Comparison of ENCODE assay signal across 9 cellular contexts in genomic region chr10:120979435-120980315, GRCh38.
A peak's percentile ranks its signal among the peaks of the same experiment; 100 is the strongest.
DNase-seq lines count a peak whose midpoint lies in the region; ATAC-seq, FAIRE-seq and TF ChIP-seq lines count a peak whose summit lies in the region.
"Had no signal": no experiment of that assay in that cellular context is flagged by ENCODE, and none has a peak within 500 bp of the region (broad histone marks: within the 10 kb centered on the region; RNA-seq: fewer than 3 reads in every experiment).

No MANE protein-coding gene starts in this region.

- TF ChIP-seq EP300 in A549 (IDR thresholded peaks at IDR 0.05), result no peak

- no peak for TF ChIP-seq RAD21 in A549 (conservative IDR thresholded peaks at IDR 0.05 in 1 of 2, IDR thresholded peaks at IDR 0.05 in 1 of 2)

- H3K27ac ChIP-seq in A549 (peak overlapping the region in 1 of 2 experiments; percentile 62; a peak in 2 of 6 replicates), iPS DF 6.9 (ENCODE audit: low read length) (no peak overlapping the region)
- H3K27ac ChIP-seq: VCaP had no signal

- H3K27me3 ChIP-seq in iPS DF 6.9 (ENCODE audit: control insufficient read depth, insufficient read depth, low read length), result peaks cover 6% of the 10 kb centered on the region

- 9% methylated on average over 45 of the region's 69 CpGs for WGBS in A549 (ENCODE audit: missing lambda C conversion rate)
- no CpG with 5 or more reads among the region's 69 CpGs for WGBS in iPS DF 6.9 (ENCODE audit: insufficient coverage, insufficient read length)

- POLR2A ChIA-PET in A549 (lab: Yijun Ruan, JAX), result no interaction called here

- no peak for FAIRE-seq in A549 (lab: Jason Lieb, UNC)

- CTCF ChIA-PET in A549 (lab: Yijun Ruan, JAX), result no interaction called here

- H3K4me3 Mint-ChIP-seq in activated T-cell treated with anti-CD3 and anti-CD28 coated beads, Interleukin-2, amount 50 U/mL, for 4 hours, result peak overlapping the region; percentile 46

- H3K4me1 ChIP-seq in A549 (0 out of 3 replicates have a peak, but pooled peaks cover 7% of the 10 kb centered on the region), iPS DF 6.9 (ENCODE audit: control insufficient read depth, insufficient read depth, low read length) (peaks cover 8% of the 10 kb centered on the region)

- H3K4me3 ChIP-seq in A549 (peak overlapping the region; percentile 42), iPS DF 6.9 (ENCODE audit: low read length) (peak overlapping the region; percentile 27; the same call in 1 of the 2 replicates), retinal pigment epithelial cell (ENCODE audit: low read length) (peak overlapping the region; percentile 44)

- H3K9me3 ChIP-seq in A549 (peaks cover 7% of the 10 kb centered on the region; the same call in 2 of the 3 replicates), iPS DF 6.9 (ENCODE audit: control insufficient read depth, insufficient read depth, low read length) (no peaks in the 10 kb centered on the region)

- ATAC-seq in A549, result peak; percentile 76 to 80
- peak; percentile 38 to 58 for ATAC-seq in activated T-cell treated with anti-CD3 and anti-CD28 coated beads, Interleukin-2, amount 50 U/mL, for 4 hours
- ATAC-seq in HG03108 (IDR thresholded peaks at IDR 0.05; ENCODE audit: unreplicated experiment), result no peak
- no peak for ATAC-seq in GM18498 (IDR thresholded peaks at IDR 0.05; ENCODE audit: unreplicated experiment)

- H3K9me3 Mint-ChIP-seq in activated T-cell treated with anti-CD3 and anti-CD28 coated beads, Interleukin-2, amount 50 U/mL, for 4 hours, result no peaks in the 10 kb centered on the region

- peaks cover 54% of the 10 kb centered on the region for H3K27me3 Mint-ChIP-seq in activated T-cell treated with anti-CD3 and anti-CD28 coated beads, Interleukin-2, amount 50 U/mL, for 4 hours (ENCODE audit: low read depth)

- DNase-seq in A549 (ENCODE audit: low read depth in 1 of 2, low spot score in 1 of 2) (peak; percentile 35 to 44), HPDE6-E6E7 (ENCODE audit: extremely low spot score) (peak; percentile 35), iPS DF 6.9 (ENCODE audit: low read depth, low spot score) (no peak), retinal pigment epithelial cell (ENCODE audit: low read depth) (no peak), NCI-H774 (lab: John Stamatoyannopoulos, UW) (no peak)
- no peak for DNase-seq in activated T-cell treated with anti-CD3 and anti-CD28 coated beads, Interleukin-2, amount 50 U/mL, for 4 hours

- TF ChIP-seq CTCF in A549 (IDR thresholded peaks at IDR 0.05) (no peak), retinal pigment epithelial cell (conservative IDR thresholded peaks at IDR 0.05; ENCODE audit: low read depth, low read length) (no peak)

- TF ChIP-seq POLR2A in A549 (IDR thresholded peaks at IDR 0.05; ENCODE audit: low read length), result no peak

- no peaks in the 10 kb centered on the region for H3K36me3 Mint-ChIP-seq in activated T-cell treated with anti-CD3 and anti-CD28 coated beads, Interleukin-2, amount 50 U/mL, for 4 hours (ENCODE audit: insufficient read depth)

- H3K4me1 Mint-ChIP-seq in activated T-cell treated with anti-CD3 and anti-CD28 coated beads, Interleukin-2, amount 50 U/mL, for 4 hours (ENCODE audit: low read depth), result peaks cover 4% of the 10 kb centered on the region

- H3K4me2 ChIP-seq in A549, result peak overlapping the region; percentile 83

- H3K36me3 ChIP-seq in iPS DF 6.9 (ENCODE audit: control insufficient read depth, insufficient read depth, low read length), result no peaks in the 10 kb centered on the region

TF ChIP-seq in A549, 52 proteins besides CTCF, POLR2A, EP300 and RAD21:
- TF ChIP-seq, protein P1, sequence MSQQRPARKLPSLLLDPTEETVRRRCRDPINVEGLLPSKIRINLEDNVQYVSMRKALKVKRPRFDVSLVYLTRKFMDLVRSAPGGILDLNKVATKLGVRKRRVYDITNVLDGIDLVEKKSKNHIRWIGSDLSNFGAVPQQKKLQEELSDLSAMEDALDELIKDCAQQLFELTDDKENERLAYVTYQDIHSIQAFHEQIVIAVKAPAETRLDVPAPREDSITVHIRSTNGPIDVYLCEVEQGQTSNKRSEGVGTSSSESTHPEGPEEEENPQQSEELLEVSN (IDR thresholded peaks at IDR 0.05; ENCODE audit: borderline replicate concordance, low read depth), result peak; percentile 64
- TF ChIP-seq GATA3 (IDR thresholded peaks at IDR 0.05; ENCODE audit: borderline replicate concordance) (no peak), SREBF2 (IDR thresholded peaks at IDR 0.05) (no peak), HOXA7 (CRISPR knock-in tag; IDR thresholded peaks at IDR 0.05) (no peak)
- TF ChIP-seq, protein P2, sequence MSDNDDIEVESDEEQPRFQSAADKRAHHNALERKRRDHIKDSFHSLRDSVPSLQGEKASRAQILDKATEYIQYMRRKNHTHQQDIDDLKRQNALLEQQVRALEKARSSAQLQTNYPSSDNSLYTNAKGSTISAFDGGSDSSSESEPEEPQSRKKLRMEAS (IDR thresholded peaks at IDR 0.05), result peak; percentile 62

Comparison
In these comparisons a context has a peak if more than half of its experiments do, and no peak if none do; other contexts are left out.
1. ATAC-seq: peak in A549 (2 of 2) and activated T-cell treated with anti-CD3 and anti-CD28 coated beads, Interleukin-2, amount 50 U/mL, for 4 hours (2 of 2); none in HG03108 (single experiment) and GM18498 (single experiment).
2. DNase-seq: peak in A549 (2 of 2) and HPDE6-E6E7 (single experiment); none in activated T-cell treated with anti-CD3 and anti-CD28 coated beads, Interleukin-2, amount 50 U/mL, for 4 hours (single experiment), iPS DF 6.9 (single experiment), retinal pigment epithelial cell (single experiment) and NCI-H774 (single experiment).
3. Peak in every context shown above with its lines, with median percentiles within 50 percentile points of each other: H3K4me3 ChIP-seq.